ENCODE assay signal across 3 cellular contexts in genomic region chr12:53361638-53362037, GRCh38. TPM values are rescaled to one million over a fixed set of nuclear protein-coding genes. Genes with fewer than 3 reads are reported as not detected.
"Had no signal": no experiment of that assay in that cellular context is flagged by ENCODE, and none has a peak within 500 bp of the region (broad histone marks: within the 10 kb centered on the region; RNA-seq: fewer than 3 reads in every experiment).

No MANE protein-coding gene starts in this region.

RNA-seq across cellular contexts. Expression of gene SP7, which starts 25.5 kb away (rescaled TPM):
- polyA plus RNA-seq: HepG2, IgD-negative memory B cell, IMR-90 had no signal
